Comparison of ENCODE assay signal across 19 cellular contexts in genomic region chr4:98521486-98521885, GRCh38.
DNase-seq lines count a peak whose midpoint lies in the region; ATAC-seq, FAIRE-seq and TF ChIP-seq lines count a peak whose summit lies in the region.
"Had no signal": no experiment of that assay in that cellular context is flagged by ENCODE, and none has a peak within 500 bp of the region (broad histone marks: within the 10 kb centered on the region; RNA-seq: fewer than 3 reads in every experiment).

No MANE protein-coding gene starts in this region.

- H3K27ac ChIP-seq in SK-N-SH (ENCODE audit: low read depth in 2 of 2, low read length in 1 of 2): peak overlapping the region in 1 of 2 experiments; percentile 98; a peak in 2 of 4 replicates
- H3K27ac ChIP-seq in Karpas-422 (ENCODE audit: low read length): peak overlapping the region; percentile 56
- peak overlapping the region; percentile 97 for H3K27ac ChIP-seq in endothelial cell of umbilical vein (ENCODE audit: insufficient read depth, low read depth, low read length)
- H3K27ac ChIP-seq in trophoblast cell (ENCODE audit: low read depth, low read length): no peak overlapping the region
- H3K27ac ChIP-seq: BLaER1 had no signal

- peaks cover 53% of the 10 kb centered on the region for H3F3A ChIP-seq in SK-N-SH (replicated peaks; ENCODE audit: insufficient read depth)

- no peak overlapping the region for H2BK120ac ChIP-seq in trophoblast cell (ENCODE audit: insufficient read depth, low read length, poor library complexity)

- H3K79me2 ChIP-seq in SK-N-SH (ENCODE audit: insufficient read depth) (peaks cover 83% of the 10 kb centered on the region), Karpas-422 (ENCODE audit: low read length) (no peaks in the 10 kb centered on the region), endothelial cell of umbilical vein (ENCODE audit: control insufficient read depth, insufficient read depth, low read length) (peaks cover 41% of the 10 kb centered on the region), trophoblast cell (ENCODE audit: control insufficient read depth, insufficient read depth, low read length, poor library complexity) (no peaks in the 10 kb centered on the region)

- no peak overlapping the region for H2BK12ac ChIP-seq in trophoblast cell (ENCODE audit: low read length)

- no peak overlapping the region for H3K23ac ChIP-seq in trophoblast cell (ENCODE audit: low read length)

- H3K4me1 Mint-ChIP-seq in neural crest cell: peaks cover 89% of the 10 kb centered on the region

- no peaks in the 10 kb centered on the region for H3K27me3 ChIP-seq in SK-N-SH (ENCODE audit: insufficient read depth)
- H3K27me3 ChIP-seq in Karpas-422 (ENCODE audit: low read length): no peaks in the 10 kb centered on the region
- H3K27me3 ChIP-seq in endothelial cell of umbilical vein (ENCODE audit: control insufficient read depth in 2 of 2, insufficient read depth in 2 of 2, low read length in 2 of 2): no peaks in the 10 kb centered on the region
- H3K27me3 ChIP-seq in trophoblast cell (ENCODE audit: insufficient read depth, low read length): no peaks in the 10 kb centered on the region
- H3K27me3 ChIP-seq: BLaER1 had no signal

- no peaks in the 10 kb centered on the region for H3K27me3 Mint-ChIP-seq in neural crest cell (ENCODE audit: low read depth)

- H3K27ac Mint-ChIP-seq in neural crest cell (ENCODE audit: unreplicated experiment): peak overlapping the region; percentile 97

- no peak overlapping the region for H3K18ac ChIP-seq in trophoblast cell (ENCODE audit: low read length)

- no peak for TF ChIP-seq CTCF in SK-N-SH (IDR thresholded peaks at IDR 0.05)
- TF ChIP-seq CTCF in endothelial cell of umbilical vein (IDR thresholded peaks at IDR 0.05; ENCODE audit: extremely low read depth in 1 of 2, insufficient read depth in 1 of 2, low read depth in 1 of 2, low read length in 2 of 2): no peak
- no peak for TF ChIP-seq CTCF in neural crest cell (conservative IDR thresholded peaks at IDR 0.05)

- peaks cover 8 to 71% of the 10 kb centered on the region in 2 experiments for H3K4me1 ChIP-seq in SK-N-SH (ENCODE audit: control insufficient read depth in 1 of 2, insufficient read depth in 2 of 2, low read depth in 1 of 2, low read length in 1 of 2)
- peaks cover 82% of the 10 kb centered on the region for H3K4me1 ChIP-seq in Karpas-422 (ENCODE audit: low read length)
- peaks cover 64% of the 10 kb centered on the region for H3K4me1 ChIP-seq in endothelial cell of umbilical vein (ENCODE audit: control insufficient read depth, extremely low read depth, insufficient read depth, low read length)
- peaks cover 1 to 4% of the 10 kb centered on the region in 2 experiments for H3K4me1 ChIP-seq in trophoblast cell (ENCODE audit: control insufficient read depth in 1 of 2, insufficient read depth in 2 of 2, low read length in 2 of 2)
- H3K4me1 ChIP-seq: BLaER1 had no signal

- no peaks in the 10 kb centered on the region for H3K9me3 Mint-ChIP-seq in neural crest cell

- H3K36me3 Mint-ChIP-seq in neural crest cell (ENCODE audit: low read depth): peaks cover 3% of the 10 kb centered on the region

- H2AFZ ChIP-seq in SK-N-SH (ENCODE audit: low read depth) (no peak overlapping the region), Karpas-422 (ENCODE audit: low read length) (0 out of 2 replicates have a peak overlapping the region, but pooled peaks have one; percentile 44), endothelial cell of umbilical vein (ENCODE audit: low read depth, low read length) (no peak overlapping the region), trophoblast cell (ENCODE audit: insufficient read depth, low read length, poor library complexity) (no peak overlapping the region)

- ATAC-seq in SK-N-SH treated with all-trans-retinoic acid at 6 μM for 48 hours: no peak
- ATAC-seq: K562, left lobe of liver had no signal

- H3K9ac ChIP-seq in SK-N-SH (peak overlapping the region; percentile 76; the same call in 1 of the 2 replicates), Karpas-422 (ENCODE audit: low read length) (peak overlapping the region; percentile 22), endothelial cell of umbilical vein (replicated peaks; ENCODE audit: extremely low read depth, insufficient read depth, low read length) (no peak overlapping the region), trophoblast cell (ENCODE audit: low read length) (no peak overlapping the region)
- H3K9ac ChIP-seq: BLaER1 had no signal

- TF ChIP-seq RAD21 in SK-N-SH (IDR thresholded peaks at IDR 0.05; ENCODE audit: low read length): no peak

- H3K14ac ChIP-seq in trophoblast cell (ENCODE audit: low read length): no peak overlapping the region

- no TSS peak for BruUV-seq in endothelial cell of umbilical vein (replicated peaks; lab: Mats Ljungman, UMichigan)

- H4K8ac ChIP-seq in trophoblast cell (ENCODE audit: low read depth, low read length): no peak overlapping the region

- FAIRE-seq in endothelial cell of umbilical vein (lab: Jason Lieb, UNC): peak; percentile 71
- FAIRE-seq: K562, small intestine had no signal

- peak overlapping the region; percentile 54 for H3K4me3 Mint-ChIP-seq in neural crest cell

- H3K9me3 ChIP-seq in SK-N-SH: no peaks in the 10 kb centered on the region
- H3K9me3 ChIP-seq in Karpas-422 (ENCODE audit: low read length): no peaks in the 10 kb centered on the region
- no peaks in the 10 kb centered on the region for H3K9me3 ChIP-seq in endothelial cell of umbilical vein (replicated peaks; ENCODE audit: control insufficient read depth, insufficient read depth, low read length)
- no peaks in the 10 kb centered on the region for H3K9me3 ChIP-seq in trophoblast cell (ENCODE audit: insufficient read depth, low read depth, low read length)
- H3K9me3 ChIP-seq: BLaER1 had no signal

- TF ChIP-seq EP300 in SK-N-SH (IDR thresholded peaks at IDR 0.05; ENCODE audit: borderline replicate concordance in 1 of 2, low read depth in 1 of 2, low read length in 1 of 2): no peak

- intact Hi-C loops in endothelial cell of umbilical vein (cut with micrococcal nuclease): loop anchor here (5.0 kb wide), 2 partner anchors 39 to 406 kb away; partner anchors contain the start of gene EIF4E
- intact Hi-C loops in posterior vena cava (cut with DNase I): no loop called here

- H3K36me3 ChIP-seq in SK-N-SH (replicated peaks in 1 of 2; ENCODE audit: control insufficient read depth in 1 of 2, insufficient read depth in 2 of 2, low read length in 1 of 2) (no peaks in the 10 kb centered on the region), Karpas-422 (ENCODE audit: insufficient read depth, low read length) (no peaks in the 10 kb centered on the region), endothelial cell of umbilical vein (ENCODE audit: control insufficient read depth in 2 of 2, extremely low read depth in 1 of 2, insufficient read depth in 2 of 2, low read length in 2 of 2) (no peaks in the 10 kb centered on the region), trophoblast cell (ENCODE audit: control insufficient read depth in 1 of 2, insufficient read depth in 2 of 2, low read length in 2 of 2) (no peaks in the 10 kb centered on the region)
- H3K36me3 ChIP-seq: BLaER1 had no signal

- DNase-seq in SK-N-SH: no peak
- DNase-seq in Karpas-422: no peak
- DNase-seq in endothelial cell of umbilical vein (ENCODE audit: low read depth, low spot score): no peak
- DNase-seq in neural crest cell (ENCODE audit: low read depth, low spot score): no peak
- no peak for DNase-seq in DMS79 (lab: John Stamatoyannopoulos, UW)
- no peak for DNase-seq in posterior vena cava (ENCODE audit: low spot score)
- no peak for DNase-seq in trophoblast cell
- DNase-seq: 8988T; activated naive CD4-positive, alpha-beta T cell treated with Interleukin-2 at 50 U/mL for 16 hours; HCEC 1CT; NCI-H1048; NCI-H2029 treated with DMSO at 0.1 percent for 48 hours; SIG-M5; small intestine; stimulated activated CD8-positive, alpha-beta memory T cell treated with anti-CD3 and anti-CD28 coated beads, Interleukin-4, amount 100 ng/mL, for 48 hours had no signal

- no peak for TF ChIP-seq POLR2A in endothelial cell of umbilical vein (IDR thresholded peaks at IDR 0.05; ENCODE audit: low read depth, low read length)

- H3K4me2 ChIP-seq in SK-N-SH (peak overlapping the region; percentile 74), Karpas-422 (ENCODE audit: low read depth, low read length, poor library complexity, severe bottlenecking) (peak overlapping the region; percentile 43), endothelial cell of umbilical vein (ENCODE audit: insufficient read depth, low read length) (no peak overlapping the region), trophoblast cell (ENCODE audit: low read length) (no peak overlapping the region)
- H3K4me2 ChIP-seq: BLaER1 had no signal

- CTCF ChIA-PET in SK-N-SH (lab: Yijun Ruan, JAX) (interaction anchor here (0.6 kb wide), 1 partner anchor 137 kb away, joined by 3 read pairs; no protein-coding TSS in a partner anchor), endothelial cell of umbilical vein (lab: Charles Lee) (interaction anchor here (1.4 to 3.9 kb wide), 4 partner anchors 12 to 53 kb away, joined by 4 to 20 read pairs (median 6); no protein-coding TSS in a partner anchor)

- no peak overlapping the region for H2AK5ac ChIP-seq in trophoblast cell (ENCODE audit: low read length)

- POLR2A ChIA-PET in SK-N-SH (lab: Yijun Ruan, JAX) (no interaction called here), endothelial cell of umbilical vein (lab: Charles Lee) (no interaction called here)

- dilution Hi-C loops in endothelial cell of umbilical vein (cut with MboI; ENCODE audit: extremely low pct_ligation_motif_present, low sequenced_read_pairs): no loop called here

- no peak overlapping the region for H2BK5ac ChIP-seq in trophoblast cell (ENCODE audit: low read depth, low read length, poor library complexity)

- no peak overlapping the region for H3K4ac ChIP-seq in trophoblast cell (ENCODE audit: low read depth, low read length)

- no peaks in the 10 kb centered on the region for H4K20me1 ChIP-seq in SK-N-SH (ENCODE audit: insufficient read depth)
- H4K20me1 ChIP-seq in Karpas-422 (ENCODE audit: insufficient read depth, low read depth, low read length): no peaks in the 10 kb centered on the region
- no peaks in the 10 kb centered on the region for H4K20me1 ChIP-seq in endothelial cell of umbilical vein (replicated peaks; ENCODE audit: control insufficient read depth, extremely low read depth, insufficient read depth, low read length)
- H4K20me1 ChIP-seq: BLaER1 had no signal

- H4K12ac ChIP-seq in trophoblast cell (ENCODE audit: low read depth, low read length): no peak overlapping the region

- H3K79me1 ChIP-seq in trophoblast cell (ENCODE audit: low read length): peaks cover 2% of the 10 kb centered on the region

- H4K91ac ChIP-seq in trophoblast cell (ENCODE audit: low read depth, low read length): no peak overlapping the region

- H3K4me3 ChIP-seq in SK-N-SH (ENCODE audit: low read depth in 2 of 2, low read length in 1 of 2): no peak overlapping the region
- no peak overlapping the region for H3K4me3 ChIP-seq in Karpas-422 (ENCODE audit: low read length)
- no peak overlapping the region for H3K4me3 ChIP-seq in endothelial cell of umbilical vein (replicated peaks in 1 of 3; ENCODE audit: insufficient read depth in 1 of 3, low read depth in 1 of 3, low read length in 3 of 3)
- H3K4me3 ChIP-seq in trophoblast cell (ENCODE audit: low read depth, low read length): no peak overlapping the region
- H3K4me3 ChIP-seq: BLaER1, K562 had no signal

- H3K9me2 ChIP-seq in SK-N-SH: no peaks in the 10 kb centered on the region
- H3K9me2 ChIP-seq in Karpas-422 (replicated peaks; ENCODE audit: insufficient read depth, low read length): no peaks in the 10 kb centered on the region

- no peaks in the 10 kb centered on the region for H3K9me1 ChIP-seq in endothelial cell of umbilical vein (replicated peaks; ENCODE audit: control insufficient read depth, extremely low read depth, insufficient read depth, low read length)

Comparison
In these comparisons a context has a peak if more than half of its experiments do, and no peak if none do; other contexts are left out.
1. H3K4me2 ChIP-seq: peak in SK-N-SH (single experiment) and Karpas-422 (single experiment); none in endothelial cell of umbilical vein (single experiment) and trophoblast cell (single experiment).
2. H3K9ac ChIP-seq: peak in SK-N-SH (single experiment) and Karpas-422 (single experiment); none in endothelial cell of umbilical vein (single experiment) and trophoblast cell (single experiment).